In the genomic region with DNA sequence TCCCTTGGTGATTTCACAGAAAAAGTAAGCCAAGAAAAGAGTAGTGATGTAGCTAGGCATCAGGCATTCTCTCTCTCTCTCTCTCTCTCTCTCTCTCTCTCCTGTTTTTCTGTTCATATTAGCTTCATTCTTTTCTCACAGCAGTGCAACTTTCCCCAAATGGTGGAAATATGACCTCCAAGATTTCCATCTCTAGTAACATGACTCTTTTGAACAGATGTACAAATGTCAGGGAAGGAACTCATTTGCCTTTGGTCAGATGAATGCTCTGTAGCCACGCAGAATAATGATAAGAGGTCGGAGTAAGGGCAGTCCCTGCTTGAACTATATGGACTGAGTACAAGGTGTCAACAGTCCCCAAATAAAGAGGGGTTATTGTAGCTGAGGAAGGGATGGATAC, we compare ENCODE assay signal across 31 cellular contexts.
"Had no signal": no experiment of that assay in that cellular context is flagged by ENCODE, and none has a peak within 500 bp of the region (broad histone marks: within the 10 kb centered on the region; RNA-seq: fewer than 3 reads in every experiment).

No MANE protein-coding gene starts in this region.

- H3K4me3 Mint-ChIP-seq: activated B cell treated with CpG ODN at 0.5 μM for 24 hours; activated CD8-positive, alpha-beta T cell treated with anti-CD3 and anti-CD28 coated beads for 36 hours; activated naive CD4-positive, alpha-beta T cell treated with anti-CD3 and anti-CD28 coated beads for 36 hours; activated naive CD4-positive, alpha-beta T cell treated with anti-CD3 and anti-CD28 coated beads, Interleukin-2, amount 50 U/mL, for 24 hours; activated naive CD8-positive, alpha-beta T cell treated with anti-CD3 and anti-CD28 coated beads for 36 hours; activated naive CD8-positive, alpha-beta T cell treated with anti-CD3 and anti-CD28 coated beads, Interleukin-2, amount 50 U/mL, for 24 hours; activated T-cell treated with anti-CD3 and anti-CD28 coated beads, Interleukin-2, amount 50 U/mL, for 4 hours; effector memory CD8-positive, alpha-beta T cell; T-helper 2 cell treated with Interferon-gamma antibody and Interleukin-4, amounts not matched to agents 5 μg/mL and 100 μg/mL, for 36 hours had no signal

- H3K27ac Mint-ChIP-seq: activated B cell treated with CpG ODN at 0.5 μM for 24 hours; activated CD8-positive, alpha-beta T cell treated with anti-CD3 and anti-CD28 coated beads for 36 hours; activated naive CD4-positive, alpha-beta T cell treated with anti-CD3 and anti-CD28 coated beads for 36 hours; activated naive CD4-positive, alpha-beta T cell treated with anti-CD3 and anti-CD28 coated beads, Interleukin-2, amount 50 U/mL, for 24 hours; activated naive CD8-positive, alpha-beta T cell treated with anti-CD3 and anti-CD28 coated beads for 36 hours; activated naive CD8-positive, alpha-beta T cell treated with anti-CD3 and anti-CD28 coated beads, Interleukin-2, amount 50 U/mL, for 24 hours; activated T-helper 2 cell treated with anti-CD3 and anti-CD28 coated beads, Interferon-gamma antibody, Interleukin-2, Interleukin-4, amounts not matched to agents 10 μg/mL and 5 μg/mL and 100 μg/mL, durations not matched to agents 14 hours and 24 hours and 36 hours; effector memory CD8-positive, alpha-beta T cell; T-helper 2 cell treated with Interferon-gamma antibody and Interleukin-4, amounts not matched to agents 5 μg/mL and 100 μg/mL, for 36 hours had no signal

- H3K36me3 Mint-ChIP-seq: activated naive CD4-positive, alpha-beta T cell treated with anti-CD3 and anti-CD28 coated beads, Interleukin-2, amount 50 U/mL, for 24 hours; activated naive CD8-positive, alpha-beta T cell treated with anti-CD3 and anti-CD28 coated beads for 36 hours had no signal

- H3K4me1 Mint-ChIP-seq: activated B cell treated with CpG ODN at 0.5 μM for 24 hours; activated naive CD4-positive, alpha-beta T cell treated with anti-CD3 and anti-CD28 coated beads, Interleukin-2, amount 50 U/mL, for 24 hours; activated naive CD8-positive, alpha-beta T cell treated with anti-CD3 and anti-CD28 coated beads for 36 hours; activated naive CD8-positive, alpha-beta T cell treated with anti-CD3 and anti-CD28 coated beads, Interleukin-2, amount 50 U/mL, for 24 hours had no signal

- H3K27me3 Mint-ChIP-seq: activated B cell treated with CpG ODN at 0.5 μM for 24 hours; activated CD8-positive, alpha-beta T cell treated with anti-CD3 and anti-CD28 coated beads for 36 hours; activated naive CD4-positive, alpha-beta T cell treated with anti-CD3 and anti-CD28 coated beads, Interleukin-2, amount 50 U/mL, for 24 hours; activated naive CD8-positive, alpha-beta T cell treated with anti-CD3 and anti-CD28 coated beads for 36 hours; activated naive CD8-positive, alpha-beta T cell treated with anti-CD3 and anti-CD28 coated beads, Interleukin-2, amount 50 U/mL, for 24 hours; effector memory CD8-positive, alpha-beta T cell had no signal

- DNase-seq: activated B cell treated with CpG ODN at 0.5 μM for 24 hours; activated CD4-positive, alpha-beta T cell treated with anti-CD3 and anti-CD28 coated beads for 48 hours; activated CD4-positive, alpha-beta T cell treated with anti-CD3 and anti-CD28 coated beads, Interleukin-2, amount 50 U/mL, for 1 hour; activated CD4-positive, alpha-beta T cell treated with anti-CD3 and anti-CD28 coated beads, Interleukin-2, amount 50 U/mL, for 48 hours; activated CD8-positive, alpha-beta memory T cell treated with anti-CD3 and anti-CD28 coated beads for 24 hours; activated CD8-positive, alpha-beta T cell treated with anti-CD3 and anti-CD28 coated beads for 36 hours; activated effector memory CD4-positive, alpha-beta T cell treated with anti-CD3 and anti-CD28 coated beads, Interleukin-2, amount 50 U/mL, for 16 hours; activated naive CD4-positive, alpha-beta T cell treated with anti-CD3 and anti-CD28 coated beads for 36 hours; activated naive CD8-positive, alpha-beta T cell treated with anti-CD3 and anti-CD28 coated beads for 36 hours; activated naive CD8-positive, alpha-beta T cell treated with anti-CD3 and anti-CD28 coated beads, Interleukin-2, amount 50 U/mL, for 24 hours; activated T-cell treated with anti-CD3 and anti-CD28 coated beads, Interleukin-2, amount 50 U/mL, for 4 hours; adrenal gland; amygdala; aorta; body of pancreas; caudate nucleus; cortex of kidney; dermis blood vessel endothelial cell; effector CD4-positive, alpha-beta T cell; effector memory CD8-positive, alpha-beta T cell; erythroblast; foreskin keratinocyte; gastrocnemius medialis; glutamatergic neuron; heart left ventricle; T1000; WERI-Rb-1 had no signal

- ATAC-seq: activated CD4-positive, CD25-positive, alpha-beta regulatory T cell treated with anti-CD3 and anti-CD28 coated beads, Interleukin-2, amount 50 U/mL, for 24 hours; activated CD8-positive, alpha-beta T cell treated with anti-CD3 and anti-CD28 coated beads for 36 hours; activated naive CD8-positive, alpha-beta T cell treated with anti-CD3 and anti-CD28 coated beads, Interleukin-2, amount 50 U/mL, for 24 hours; activated T-cell treated with anti-CD3 and anti-CD28 coated beads, Interleukin-2, amount 50 U/mL, for 4 hours; body of pancreas; effector memory CD8-positive, alpha-beta T cell; foreskin keratinocyte; gastrocnemius medialis; heart left ventricle had no signal
